Comparison of ENCODE assay signal across 2 cellular contexts in genomic region chr21:43697758-43698643, GRCh38.
TF ChIP-seq lines count a peak whose summit lies in the region.

No MANE protein-coding gene starts in this region.

TF ChIP-seq in K562, 482 proteins besides CTCF, POLR2A, EP300 and RAD21 (continued from another document and continues in another):
- TF ChIP-seq MGA (IDR thresholded peaks at IDR 0.05): peak; percentile 61
- no peak for TF ChIP-seq NONO (IDR thresholded peaks at IDR 0.05; ENCODE audit: low read depth in 2 of 2, low read length in 1 of 2)
- no peak for TF ChIP-seq HNRNPK (IDR thresholded peaks at IDR 0.05; ENCODE audit: low read depth, low read length, poor library complexity, severe bottlenecking)
- peak; percentile 16; the same call in 1 of the 2 replicates for TF ChIP-seq TRIM28 (IDR thresholded peaks at IDR 0.05)
- TF ChIP-seq ZC3H8 (IDR thresholded peaks at IDR 0.05): no peak
- TF ChIP-seq NRF1 (conservative IDR thresholded peaks at IDR 0.05 in 1 of 2, IDR thresholded peaks at IDR 0.05 in 1 of 2): peak in 1 of 2 experiments; percentile 27; a peak in 1 of 4 replicates
- TF ChIP-seq, protein P1, sequence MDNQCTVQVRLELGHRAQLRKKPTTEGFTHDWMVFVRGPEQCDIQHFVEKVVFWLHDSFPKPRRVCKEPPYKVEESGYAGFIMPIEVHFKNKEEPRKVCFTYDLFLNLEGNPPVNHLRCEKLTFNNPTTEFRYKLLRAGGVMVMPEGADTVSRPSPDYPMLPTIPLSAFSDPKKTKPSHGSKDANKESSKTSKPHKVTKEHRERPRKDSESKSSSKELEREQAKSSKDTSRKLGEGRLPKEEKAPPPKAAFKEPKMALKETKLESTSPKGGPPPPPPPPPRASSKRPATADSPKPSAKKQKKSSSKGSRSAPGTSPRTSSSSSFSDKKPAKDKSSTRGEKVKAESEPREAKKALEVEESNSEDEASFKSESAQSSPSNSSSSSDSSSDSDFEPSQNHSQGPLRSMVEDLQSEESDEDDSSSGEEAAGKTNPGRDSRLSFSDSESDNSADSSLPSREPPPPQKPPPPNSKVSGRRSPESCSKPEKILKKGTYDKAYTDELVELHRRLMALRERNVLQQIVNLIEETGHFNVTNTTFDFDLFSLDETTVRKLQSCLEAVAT (IDR thresholded peaks at IDR 0.05): 0 out of 4 replicates have a peak, but pooled peaks of 1 of the 2 experiments have one; percentile 34
- TF ChIP-seq ZNF785 (CRISPR knock-in tag; IDR thresholded peaks at IDR 0.05): no peak
- no peak for TF ChIP-seq CHD1 (IDR thresholded peaks at IDR 0.05; ENCODE audit: low read length)
- TF ChIP-seq ZNF134 (CRISPR knock-in tag; conservative IDR thresholded peaks at IDR 0.05): 0 out of 2 replicates have a peak, but pooled peaks have one; percentile 31
- TF ChIP-seq DMBX1 (CRISPR knock-in tag; IDR thresholded peaks at IDR 0.05; ENCODE audit: borderline replicate concordance): peak; percentile 49; the same call in 1 of the 2 replicates
- TF ChIP-seq ID3 (CRISPR knock-in tag; IDR thresholded peaks at IDR 0.05): no peak
- peak; percentile 23; the same call in 1 of the 2 replicates for TF ChIP-seq ID3 (tag; IDR thresholded peaks at IDR 0.05)

TF ChIP-seq in HepG2, 621 proteins besides CTCF, POLR2A, EP300 and RAD21 (continued from another document):
- TF ChIP-seq, protein P2, sequence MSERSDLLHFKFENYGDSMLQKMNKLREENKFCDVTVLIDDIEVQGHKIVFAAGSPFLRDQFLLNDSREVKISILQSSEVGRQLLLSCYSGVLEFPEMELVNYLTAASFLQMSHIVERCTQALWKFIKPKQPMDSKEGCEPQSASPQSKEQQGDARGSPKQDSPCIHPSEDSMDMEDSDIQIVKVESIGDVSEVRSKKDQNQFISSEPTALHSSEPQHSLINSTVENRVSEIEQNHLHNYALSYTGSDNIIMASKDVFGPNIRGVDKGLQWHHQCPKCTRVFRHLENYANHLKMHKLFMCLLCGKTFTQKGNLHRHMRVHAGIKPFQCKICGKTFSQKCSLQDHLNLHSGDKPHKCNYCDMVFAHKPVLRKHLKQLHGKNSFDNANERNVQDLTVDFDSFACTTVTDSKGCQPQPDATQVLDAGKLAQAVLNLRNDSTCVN (CRISPR knock-in tag; IDR thresholded peaks at IDR 0.05; ENCODE audit: borderline replicate concordance): 0 out of 2 replicates have a peak, but pooled peaks have one; percentile 12
- TF ChIP-seq ZNF101 (CRISPR knock-in tag; IDR thresholded peaks at IDR 0.05; ENCODE audit: borderline replicate concordance, low read depth) (no peak), HNF4A (CRISPR knock-in tag; IDR thresholded peaks at IDR 0.05) (no peak), ZMYM2 (CRISPR knock-in tag; IDR thresholded peaks at IDR 0.05) (no peak), ZNF800 (CRISPR knock-in tag; IDR thresholded peaks at IDR 0.05) (no peak), FOXA3 (CRISPR knock-in tag; IDR thresholded peaks at IDR 0.05) (peak; percentile 19; the same call in 1 of the 2 replicates)
- TF ChIP-seq, protein P3, sequence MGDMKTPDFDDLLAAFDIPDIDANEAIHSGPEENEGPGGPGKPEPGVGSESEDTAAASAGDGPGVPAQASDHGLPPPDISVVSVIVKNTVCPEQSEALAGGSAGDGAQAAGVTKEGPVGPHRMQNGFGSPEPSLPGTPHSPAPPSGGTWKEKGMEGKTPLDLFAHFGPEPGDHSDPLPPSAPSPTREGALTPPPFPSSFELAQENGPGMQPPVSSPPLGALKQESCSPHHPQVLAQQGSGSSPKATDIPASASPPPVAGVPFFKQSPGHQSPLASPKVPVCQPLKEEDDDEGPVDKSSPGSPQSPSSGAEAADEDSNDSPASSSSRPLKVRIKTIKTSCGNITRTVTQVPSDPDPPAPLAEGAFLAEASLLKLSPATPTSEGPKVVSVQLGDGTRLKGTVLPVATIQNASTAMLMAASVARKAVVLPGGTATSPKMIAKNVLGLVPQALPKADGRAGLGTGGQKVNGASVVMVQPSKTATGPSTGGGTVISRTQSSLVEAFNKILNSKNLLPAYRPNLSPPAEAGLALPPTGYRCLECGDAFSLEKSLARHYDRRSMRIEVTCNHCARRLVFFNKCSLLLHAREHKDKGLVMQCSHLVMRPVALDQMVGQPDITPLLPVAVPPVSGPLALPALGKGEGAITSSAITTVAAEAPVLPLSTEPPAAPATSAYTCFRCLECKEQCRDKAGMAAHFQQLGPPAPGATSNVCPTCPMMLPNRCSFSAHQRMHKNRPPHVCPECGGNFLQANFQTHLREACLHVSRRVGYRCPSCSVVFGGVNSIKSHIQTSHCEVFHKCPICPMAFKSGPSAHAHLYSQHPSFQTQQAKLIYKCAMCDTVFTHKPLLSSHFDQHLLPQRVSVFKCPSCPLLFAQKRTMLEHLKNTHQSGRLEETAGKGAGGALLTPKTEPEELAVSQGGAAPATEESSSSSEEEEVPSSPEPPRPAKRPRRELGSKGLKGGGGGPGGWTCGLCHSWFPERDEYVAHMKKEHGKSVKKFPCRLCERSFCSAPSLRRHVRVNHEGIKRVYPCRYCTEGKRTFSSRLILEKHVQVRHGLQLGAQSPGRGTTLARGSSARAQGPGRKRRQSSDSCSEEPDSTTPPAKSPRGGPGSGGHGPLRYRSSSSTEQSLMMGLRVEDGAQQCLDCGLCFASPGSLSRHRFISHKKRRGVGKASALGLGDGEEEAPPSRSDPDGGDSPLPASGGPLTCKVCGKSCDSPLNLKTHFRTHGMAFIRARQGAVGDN (CRISPR knock-in tag; IDR thresholded peaks at IDR 0.05): peak; percentile 32
